In the genomic region with DNA sequence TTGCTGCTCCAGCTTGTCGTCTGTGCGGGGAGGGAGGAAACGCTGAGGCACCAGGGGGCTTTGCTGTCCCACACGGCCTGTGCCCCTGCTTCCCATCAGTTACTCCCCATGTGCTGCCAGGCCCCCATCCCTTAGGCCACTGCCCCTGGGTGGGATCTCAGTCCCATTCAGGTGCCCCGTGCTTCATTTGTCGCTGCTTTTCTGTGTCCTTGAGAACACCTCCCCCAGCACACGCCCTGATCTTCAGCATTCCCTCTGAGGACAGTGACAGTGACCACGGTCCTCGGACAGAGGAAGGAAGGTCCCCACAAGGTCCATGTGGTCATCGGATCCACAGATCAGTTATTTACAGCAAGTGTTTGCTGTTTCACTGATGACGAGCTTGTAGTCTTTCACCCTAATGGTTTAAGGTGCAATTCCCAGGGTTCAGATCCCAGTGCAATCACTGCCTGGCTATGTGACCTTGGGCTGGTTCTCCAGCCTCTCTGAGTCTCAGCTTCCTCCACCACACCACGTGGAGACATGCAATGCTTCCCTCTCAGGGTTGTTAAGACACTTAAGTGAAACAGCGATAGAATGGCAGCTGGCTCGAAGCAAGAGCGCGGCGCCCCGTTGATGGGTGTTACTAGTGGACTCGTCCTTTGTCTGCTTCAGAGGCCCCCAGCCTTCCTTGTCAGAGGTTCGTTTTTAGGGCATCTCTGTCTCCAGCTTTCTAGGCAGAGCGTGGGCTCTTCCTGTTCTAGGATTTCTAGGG, we compare ENCODE assay signal across 1 cellular context.
TF ChIP-seq lines count a peak whose summit lies in the region.

No MANE protein-coding gene starts in this region.

TF ChIP-seq in IMR-90, 13 proteins besides CTCF, POLR2A, EP300 and RAD21:
- no peak for TF ChIP-seq USF2 (IDR thresholded peaks at IDR 0.05; ENCODE audit: low read depth, low read length)
- no peak for TF ChIP-seq MAZ (IDR thresholded peaks at IDR 0.05; ENCODE audit: borderline replicate concordance, low read depth, low read length)
- TF ChIP-seq, protein P1, sequence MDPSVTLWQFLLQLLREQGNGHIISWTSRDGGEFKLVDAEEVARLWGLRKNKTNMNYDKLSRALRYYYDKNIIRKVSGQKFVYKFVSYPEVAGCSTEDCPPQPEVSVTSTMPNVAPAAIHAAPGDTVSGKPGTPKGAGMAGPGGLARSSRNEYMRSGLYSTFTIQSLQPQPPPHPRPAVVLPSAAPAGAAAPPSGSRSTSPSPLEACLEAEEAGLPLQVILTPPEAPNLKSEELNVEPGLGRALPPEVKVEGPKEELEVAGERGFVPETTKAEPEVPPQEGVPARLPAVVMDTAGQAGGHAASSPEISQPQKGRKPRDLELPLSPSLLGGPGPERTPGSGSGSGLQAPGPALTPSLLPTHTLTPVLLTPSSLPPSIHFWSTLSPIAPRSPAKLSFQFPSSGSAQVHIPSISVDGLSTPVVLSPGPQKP (IDR thresholded peaks at IDR 0.05; ENCODE audit: borderline replicate concordance, low read depth, low read length): no peak
- TF ChIP-seq RCOR1 (IDR thresholded peaks at IDR 0.05; ENCODE audit: insufficient replicate concordance, low read length): no peak
- TF ChIP-seq NFE2L2 (IDR thresholded peaks at IDR 0.05; ENCODE audit: low read depth, low read length): no peak
- no peak for TF ChIP-seq MAFK (IDR thresholded peaks at IDR 0.05; ENCODE audit: low read depth, low read length)
- TF ChIP-seq CEBPB (IDR thresholded peaks at IDR 0.05; ENCODE audit: low read depth, low read length): no peak
- TF ChIP-seq CHD1 (IDR thresholded peaks at IDR 0.05; ENCODE audit: low read depth, low read length): no peak
- TF ChIP-seq RFX5 (IDR thresholded peaks at IDR 0.05; ENCODE audit: low read depth, low read length): no peak
